26 cellular contexts compared by ENCODE assay signal in genomic region chr11:39220501-39221230, GRCh38.
DNase-seq lines count a peak whose midpoint lies in the region; ATAC-seq, FAIRE-seq and TF ChIP-seq lines count a peak whose summit lies in the region.
"Had no signal": no experiment of that assay in that cellular context is flagged by ENCODE, and none has a peak within 500 bp of the region (broad histone marks: within the 10 kb centered on the region; RNA-seq: fewer than 3 reads in every experiment).

No MANE protein-coding gene starts in this region.

- H3K36me3 ChIP-seq in HepG2 (replicated peaks in 1 of 2; ENCODE audit: control insufficient read depth in 1 of 2, insufficient read depth in 2 of 2, low read length in 2 of 2) (no peaks in the 10 kb centered on the region), right lobe of liver (no peaks in the 10 kb centered on the region), SK-N-MC (ENCODE audit: insufficient read depth, low read length) (peaks cover 12% of the 10 kb centered on the region; the same call in 1 of the 2 replicates), neural cell (ENCODE audit: insufficient read depth, low read length) (no peaks in the 10 kb centered on the region)
- H3K36me3 ChIP-seq: BE2C, BLaER1 had no signal

- no peaks in the 10 kb centered on the region for H3K79me2 ChIP-seq in HepG2 (ENCODE audit: insufficient read depth, low read length)
- H3K79me2 ChIP-seq in neural cell (replicated peaks; ENCODE audit: insufficient read depth, low read length) = no peaks in the 10 kb centered on the region

- H3K27me3 ChIP-seq in HepG2 (ENCODE audit: control insufficient read depth in 1 of 2, insufficient read depth in 2 of 2, low read length in 2 of 2) (no peaks in the 10 kb centered on the region), right lobe of liver (no peaks in the 10 kb centered on the region), neural cell (ENCODE audit: insufficient read depth, low read depth, low read length) (no peaks in the 10 kb centered on the region)
- H3K27me3 ChIP-seq: BE2C, BLaER1 had no signal

- no peaks in the 10 kb centered on the region for H3K4me1 ChIP-seq in HepG2 (ENCODE audit: insufficient read depth, low read length)
- no peaks in the 10 kb centered on the region for H3K4me1 ChIP-seq in right lobe of liver
- H3K4me1 ChIP-seq: A549, BE2C, BLaER1 had no signal

- no peaks in the 10 kb centered on the region for H4K20me1 ChIP-seq in HepG2 (ENCODE audit: insufficient read depth, low read length)
- H4K20me1 ChIP-seq in neural cell (ENCODE audit: insufficient read depth) = no peaks in the 10 kb centered on the region
- H4K20me1 ChIP-seq: BLaER1 had no signal

- no peak overlapping the region for H3K9ac ChIP-seq in HepG2 (ENCODE audit: insufficient read depth, low read depth, low read length)
- H3K9ac ChIP-seq in SK-N-MC (ENCODE audit: insufficient read length) = peak overlapping the region; percentile 72
- H3K9ac ChIP-seq in neural cell (ENCODE audit: low read length) = no peak overlapping the region
- H3K9ac ChIP-seq: BLaER1 had no signal

- intact Hi-C loops in HepG2 (cut with micrococcal nuclease; ENCODE audit: unreplicated experiment) = no loop called here
- intact Hi-C loops in right lobe of liver (cut with DNase I) = no loop called here

- POLR2A ChIA-PET in HepG2 (lab: Yijun Ruan, JAX) = no interaction called here

- H3K9me2 ChIP-seq in neural cell (ENCODE audit: insufficient read depth, low read length) = no peaks in the 10 kb centered on the region

- H3K4me2 ChIP-seq in HepG2 (ENCODE audit: low read depth, low read length) (no peak overlapping the region), neural cell (ENCODE audit: low read length) (no peak overlapping the region)
- H3K4me2 ChIP-seq: A549, BLaER1 had no signal

- H2AFZ ChIP-seq in HepG2 (ENCODE audit: low read length) (no peak overlapping the region), neural cell (ENCODE audit: low read depth, low read length) (no peak overlapping the region)

- H3K27ac ChIP-seq in HepG2 (ENCODE audit: extremely low read length, insufficient read depth, low read length) (no peak overlapping the region), right lobe of liver (no peak overlapping the region), SK-N-MC (peak overlapping the region; percentile 100), neural cell (ENCODE audit: low read length) (peak overlapping the region; percentile 47)
- H3K27ac ChIP-seq: 22Rv1, A549, BLaER1 had no signal

- BruUV-seq in HepG2 (replicated peaks; lab: Mats Ljungman, UMichigan) = no TSS peak

- TF ChIP-seq EP300 in HepG2 (IDR thresholded peaks at IDR 0.05; ENCODE audit: low read depth in 2 of 2, low read length in 2 of 2) (no peak), HepG2 (CRISPR knock-in tag; IDR thresholded peaks at IDR 0.05; ENCODE audit: borderline replicate concordance) (no peak), neural cell (conservative IDR thresholded peaks at IDR 0.05; ENCODE audit: poor library complexity, severe bottlenecking) (no peak)

- WGBS in HepG2 (ENCODE audit: low lambda C conversion rate) = 0% methylated on average over 3 of the region's 3 CpGs
- WGBS in right lobe of liver (ENCODE audit: insufficient coverage, low coverage, low lambda C conversion rate, missing lambda C conversion rate) = 49% methylated on average over 3 of the region's 3 CpGs

- in situ Hi-C loops in HepG2 (cut with HindIII; ENCODE audit: extremely low pct_ligation_motif_present, low pct_unique_long_range_greater_than_20kb) = no loop called here

- TF ChIP-seq POLR2A in HepG2 (IDR thresholded peaks at IDR 0.05; ENCODE audit: insufficient read depth in 1 of 2, low read depth in 2 of 2, low read length in 2 of 2) (no peak), right lobe of liver (IDR thresholded peaks at IDR 0.05) (no peak)

- DNase-seq in HepG2 (ENCODE audit: low spot score) (no peak), right lobe of liver (no peak), SK-N-MC (ENCODE audit: low read depth, low spot score) (peak; percentile 90)
- DNase-seq in effector CD4-positive, alpha-beta T cell = no peak
- DNase-seq: ACHN; BE2C; C1 segment of cervical spinal cord; CD4-positive, alpha-beta memory T cell; CD4-positive, CD25-positive, alpha-beta regulatory T cell; CD8-positive, alpha-beta memory T cell; COR-L47; DMS 273 treated with DMSO at 0.1 percent for 48 hours; DMS153; DMS53; DMS79; DND-41; EL; GDM1 had no signal

- H3K4me3 ChIP-seq in HepG2 (replicated peaks in 1 of 3; ENCODE audit: insufficient read depth in 1 of 3, low read depth in 2 of 3, low read length in 3 of 3) = no peak overlapping the region
- no peak overlapping the region for H3K4me3 ChIP-seq in right lobe of liver
- peak overlapping the region; percentile 65 for H3K4me3 ChIP-seq in SK-N-MC
- H3K4me3 ChIP-seq in neural cell (ENCODE audit: low read length) = no peak overlapping the region
- H3K4me3 ChIP-seq: A549, BLaER1, GM12878 had no signal

- FAIRE-seq in HepG2 (lab: Jason Lieb, UNC) = no peak
- FAIRE-seq: A549, GM12878, GM12892, GM18507 had no signal

- TF ChIP-seq CTCF in HepG2 (CRISPR knock-in tag; IDR thresholded peaks at IDR 0.05) = no peak
- TF ChIP-seq CTCF in right lobe of liver (IDR thresholded peaks at IDR 0.05) = no peak
- no peak for TF ChIP-seq CTCF in neural cell (IDR thresholded peaks at IDR 0.05; ENCODE audit: poor library complexity, severe bottlenecking)

- no peak for ATAC-seq in HepG2
- no peak for ATAC-seq in right lobe of liver
- no peak for ATAC-seq in HG02798 (IDR thresholded peaks at IDR 0.05; ENCODE audit: poor library complexity, unreplicated experiment)
- ATAC-seq: A549, GM12878 had no signal

- TF ChIP-seq RAD21 in HepG2 (CRISPR knock-in tag; IDR thresholded peaks at IDR 0.05) (no peak), neural cell (conservative IDR thresholded peaks at IDR 0.05) (no peak)

- H3F3A ChIP-seq in neural cell (ENCODE audit: insufficient read depth, low read length, poor library complexity, severe bottlenecking) = no peaks in the 10 kb centered on the region

- H3K9me3 ChIP-seq in HepG2 (ENCODE audit: low read length) (no peaks in the 10 kb centered on the region), right lobe of liver (no peaks in the 10 kb centered on the region), SK-N-MC (ENCODE audit: low read depth, low read length) (peaks cover 10% of the 10 kb centered on the region; the same call in 1 of the 2 replicates), neural cell (ENCODE audit: low read length) (no peaks in the 10 kb centered on the region)
- H3K9me3 ChIP-seq: A549, BE2C, BLaER1 had no signal

- CTCF ChIA-PET in HepG2 (lab: Yijun Ruan, JAX; ENCODE audit: low intra/inter-chr PET ratio, low total read pairs) = no interaction called here

TF ChIP-seq in HepG2, 621 proteins besides CTCF, POLR2A, EP300 and RAD21:
- TF ChIP-seq ATM (IDR thresholded peaks at IDR 0.05; ENCODE audit: borderline replicate concordance) (no peak), ZFYVE20 (CRISPR knock-in tag; IDR thresholded peaks at IDR 0.05; ENCODE audit: borderline replicate concordance, low read depth) (no peak), HNRNPK (IDR thresholded peaks at IDR 0.05; ENCODE audit: low read depth, low read length, poor library complexity, severe bottlenecking) (peak; percentile 76)

TF ChIP-seq in neural cell, 6 proteins besides CTCF, POLR2A, EP300 and RAD21:
- TF ChIP-seq EZH2 (IDR thresholded peaks at IDR 0.05; ENCODE audit: borderline replicate concordance, insufficient read depth, low read length, poor library complexity, severe bottlenecking) (no peak), MXI1 (conservative IDR thresholded peaks at IDR 0.05; ENCODE audit: poor library complexity, severe bottlenecking) (no peak), SMC3 (conservative IDR thresholded peaks at IDR 0.05; ENCODE audit: poor library complexity) (no peak), REST (IDR thresholded peaks at IDR 0.05; ENCODE audit: borderline replicate concordance) (no peak), POLR2AphosphoS5 (IDR thresholded peaks at IDR 0.05) (no peak), TAF1 (IDR thresholded peaks at IDR 0.05; ENCODE audit: low read depth) (no peak)
TF ChIP-seq in neural cell: peak in this region for 0.

Comparison
In these comparisons a context has a peak if more than half of its experiments do, and no peak if none do; other contexts are left out.
1. H3K27ac ChIP-seq: peak in SK-N-MC (single experiment) and neural cell (single experiment); none in HepG2 (single experiment) and right lobe of liver (0 of 3).